ENCODE assay signal across 12 cellular contexts in genomic region chr19:1093330-1093729, GRCh38. TPM values are rescaled to one million over a fixed set of nuclear protein-coding genes. Genes with fewer than 3 reads are reported as not detected.
DNase-seq lines count a peak whose midpoint lies in the region; ATAC-seq, FAIRE-seq and TF ChIP-seq lines count a peak whose summit lies in the region.
"Had no signal": no experiment of that assay in that cellular context is flagged by ENCODE, and none has a peak within 500 bp of the region (broad histone marks: within the 10 kb centered on the region; RNA-seq: fewer than 3 reads in every experiment).

No MANE protein-coding gene starts in this region.

- ATAC-seq in natural killer cell treated with Interleukin-12 subunit alpha and Interleukin-12 subunit beta and Interleukin-15 and Interleukin-18, amount 100 ng/mL, for 72 hours: no peak
- ATAC-seq in HG03442 (IDR thresholded peaks at IDR 0.05; ENCODE audit: unreplicated experiment): no peak

- no peak for FAIRE-seq in small intestine (lab: Jason Lieb, UNC)

- H3K9me3 ChIP-seq in adipocyte (ENCODE audit: control insufficient read depth, low read length) (no peaks in the 10 kb centered on the region), small intestine (ENCODE audit: control insufficient read depth, low read depth) (no peaks in the 10 kb centered on the region)

- H3K27ac ChIP-seq in HL-60 (replicated peaks) (peak overlapping the region; percentile 72), small intestine (ENCODE audit: low read depth in 1 of 2, low read length in 1 of 2) (no peak overlapping the region)

- peak overlapping the region in 1 of 2 donors; percentile 92 for H3K4me3 Mint-ChIP-seq in CD14-positive monocyte
- H3K4me3 Mint-ChIP-seq in natural killer cell treated with Interleukin-12 subunit alpha and Interleukin-12 subunit beta and Interleukin-15 and Interleukin-18, amount 100 ng/mL, for 72 hours: peak overlapping the region; percentile 87

- no peak for TF ChIP-seq CTCF in CD14-positive monocyte (IDR thresholded peaks at IDR 0.05)
- TF ChIP-seq CTCF in HL-60 (IDR thresholded peaks at IDR 0.05; ENCODE audit: insufficient read depth, low read length): no peak

- 85 to 96% (median 87%) methylated on average over 11 to 15 of the region's 15 CpGs for WGBS in small intestine, 3 donors

- intact Hi-C loops in CD14-positive monocyte (cut with micrococcal nuclease): no loop called here

- H3K4me1 ChIP-seq in adipocyte (ENCODE audit: control insufficient read depth, insufficient read depth, low read length): peaks cover 29% of the 10 kb centered on the region
- H3K4me1 ChIP-seq in small intestine (ENCODE audit: control insufficient read depth in 2 of 2, insufficient read depth in 1 of 2, low read depth in 1 of 2, low read length in 1 of 2): peaks cover 0 to 10% of the 10 kb centered on the region in 2 donors

- no peaks in the 10 kb centered on the region for H3K27me3 Mint-ChIP-seq in CD14-positive monocyte (ENCODE audit: low read depth in 3 of 3)
- H3K27me3 Mint-ChIP-seq in natural killer cell treated with Interleukin-12 subunit alpha and Interleukin-12 subunit beta and Interleukin-15 and Interleukin-18, amount 100 ng/mL, for 72 hours: no peaks in the 10 kb centered on the region

- peaks cover 20 to 41% of the 10 kb centered on the region in 2 donors for H3K36me3 Mint-ChIP-seq in CD14-positive monocyte
- no peaks in the 10 kb centered on the region for H3K36me3 Mint-ChIP-seq in natural killer cell treated with Interleukin-12 subunit alpha and Interleukin-12 subunit beta and Interleukin-15 and Interleukin-18, amount 100 ng/mL, for 72 hours

- H3K27ac Mint-ChIP-seq in CD14-positive monocyte: peak overlapping the region in 4 of 7 donors; percentile 32 to 65 (median 43)
- H3K27ac Mint-ChIP-seq in natural killer cell treated with Interleukin-12 subunit alpha and Interleukin-12 subunit beta and Interleukin-15 and Interleukin-18, amount 100 ng/mL, for 72 hours: peak overlapping the region; percentile 74 to 88

- no peaks in the 10 kb centered on the region for H3K27me3 ChIP-seq in HL-60 (ENCODE audit: insufficient read depth, poor library complexity, severe bottlenecking)
- no peaks in the 10 kb centered on the region for H3K27me3 ChIP-seq in adipocyte (replicated peaks; ENCODE audit: control insufficient read depth, insufficient read depth, low read length)
- no peaks in the 10 kb centered on the region for H3K27me3 ChIP-seq in small intestine (ENCODE audit: control insufficient read depth in 2 of 2, insufficient read depth in 2 of 2, low read length in 2 of 2)

- H3K4me3 ChIP-seq in HL-60 (replicated peaks; ENCODE audit: insufficient read depth, low read length): no peak overlapping the region
- peak overlapping the region; percentile 96 for H3K4me3 ChIP-seq in adipocyte (ENCODE audit: low read length)
- peak overlapping the region in 1 of 2 donors; percentile 78 for H3K4me3 ChIP-seq in small intestine (ENCODE audit: low read depth in 1 of 2, low read length in 2 of 2)

- H3K9me3 Mint-ChIP-seq in CD14-positive monocyte: no peaks in the 10 kb centered on the region
- no peaks in the 10 kb centered on the region for H3K9me3 Mint-ChIP-seq in natural killer cell treated with Interleukin-12 subunit alpha and Interleukin-12 subunit beta and Interleukin-15 and Interleukin-18, amount 100 ng/mL, for 72 hours

- H3K9ac ChIP-seq in adipocyte (ENCODE audit: low read length): peak overlapping the region; percentile 96

- H3K36me3 ChIP-seq in adipocyte (ENCODE audit: control insufficient read depth, insufficient read depth, low read length, severe bottlenecking): peaks cover 36% of the 10 kb centered on the region
- H3K36me3 ChIP-seq in small intestine (ENCODE audit: control insufficient read depth in 2 of 2, insufficient read depth in 2 of 2, low read length in 2 of 2): peaks cover 0 to 14% of the 10 kb centered on the region in 2 donors

- peaks cover 55% of the 10 kb centered on the region for H3K4me1 Mint-ChIP-seq in CD14-positive monocyte
- peaks cover 16 to 34% of the 10 kb centered on the region in 2 donors for H3K4me1 Mint-ChIP-seq in natural killer cell treated with Interleukin-12 subunit alpha and Interleukin-12 subunit beta and Interleukin-15 and Interleukin-18, amount 100 ng/mL, for 72 hours (ENCODE audit: low read depth in 2 of 2)

- DNase-seq in CD14-positive monocyte (ENCODE audit: low spot score): no peak
- no peak for DNase-seq in HL-60 (ENCODE audit: low read depth in 1 of 2, low spot score in 1 of 2)
- DNase-seq in adipocyte (ENCODE audit: low read depth): no peak
- no peak for DNase-seq in natural killer cell treated with Interleukin-12 subunit alpha and Interleukin-12 subunit beta and Interleukin-15 and Interleukin-18, amount 100 ng/mL, for 72 hours (ENCODE audit: low spot score)
- no peak for DNase-seq in 8988T
- DNase-seq in small intestine: no peak
- no peak for DNase-seq in GDM1 (lab: John Stamatoyannopoulos, UW)
- DNase-seq: activated CD8-positive, alpha-beta memory T cell treated with anti-CD3 and anti-CD28 coated beads for 24 hours; caudate nucleus; RPMI8226; stimulated activated naive CD4-positive, alpha-beta T cell had no signal

RNA-seq across cellular contexts. Expression of gene POLR2E, which starts 1.8 kb away (rescaled TPM):
- 100 to 1,000 TPM; 195 to 222 TPM for polyA plus RNA-seq in CD14-positive monocyte
- 100 to 1,000 TPM; 168 to 241 TPM for total RNA-seq in natural killer cell treated with Interleukin-12 subunit alpha and Interleukin-12 subunit beta and Interleukin-15 and Interleukin-18, amount 100 ng/mL, for 72 hours
- polyA plus RNA-seq in small intestine: 100 to 1,000 TPM; 141 to 189 (median 143) TPM

RNA-seq across cellular contexts. Expression of gene GPX4, which starts 10.5 kb away (rescaled TPM):
- polyA plus RNA-seq in CD14-positive monocyte (100 to 1,000 TPM; 459 to 508 TPM), small intestine (1,000 to 10,000 TPM in 2 of 3 donors, 100 to 1,000 TPM in 1; 335 to 1,298 (median 1,178) TPM)
- 100 to 1,000 TPM in 1 of 2 donors, 10 to 100 TPM in 1; 86.4 to 174 TPM for total RNA-seq in natural killer cell treated with Interleukin-12 subunit alpha and Interleukin-12 subunit beta and Interleukin-15 and Interleukin-18, amount 100 ng/mL, for 72 hours

RNA-seq across cellular contexts. Expression of gene ARHGAP45, which starts 26.4 kb away (rescaled TPM):
- polyA plus RNA-seq in CD14-positive monocyte (100 to 1,000 TPM; 108 to 137 TPM), small intestine (10 to 100 TPM; 34.3 to 81.1 (median 62.6) TPM)
- total RNA-seq in natural killer cell treated with Interleukin-12 subunit alpha and Interleukin-12 subunit beta and Interleukin-15 and Interleukin-18, amount 100 ng/mL, for 72 hours: 100 to 1,000 TPM; 320 to 338 TPM

RNA-seq across cellular contexts. Expression of gene ABCA7, which starts 53.4 kb away (rescaled TPM):
- polyA plus RNA-seq in CD14-positive monocyte (1 to 10 TPM; 1.7 to 7.8 TPM), small intestine (10 to 100 TPM in 2 of 3 donors, 1 to 10 TPM in 1; 6.2 to 60.3 (median 34.2) TPM)
- 10 to 100 TPM; 53.7 to 69.9 TPM for total RNA-seq in natural killer cell treated with Interleukin-12 subunit alpha and Interleukin-12 subunit beta and Interleukin-15 and Interleukin-18, amount 100 ng/mL, for 72 hours
